3 cellular contexts compared by ENCODE assay signal in the genomic region with DNA sequence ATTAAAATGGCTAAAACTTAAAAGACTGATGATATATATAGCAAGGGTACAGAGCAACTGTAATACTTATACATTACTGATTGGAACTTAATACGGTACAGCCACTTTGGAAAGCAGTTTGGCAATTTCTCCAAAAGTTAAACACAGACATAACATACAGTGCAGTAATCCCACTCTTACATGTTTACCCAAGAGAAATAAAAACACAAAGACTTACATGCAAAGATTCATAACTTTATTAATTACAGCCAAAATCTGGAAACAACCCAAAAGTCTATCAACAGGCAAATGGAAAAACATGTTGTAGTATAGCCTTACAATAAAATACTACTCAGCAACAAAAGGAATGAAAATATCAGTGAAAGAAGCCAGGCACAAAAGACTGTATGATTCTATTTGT.
"Had no signal": no experiment of that assay in that cellular context is flagged by ENCODE, and none has a peak within 500 bp of the region (broad histone marks: within the 10 kb centered on the region; RNA-seq: fewer than 3 reads in every experiment).

No MANE protein-coding gene starts in this region.

- DNase-seq: GDM1, GF-D8 had no signal

- H3K4me3 ChIP-seq: GM12878 had no signal
